Comparison of ENCODE assay signal across 1 cellular context in the genomic region with DNA sequence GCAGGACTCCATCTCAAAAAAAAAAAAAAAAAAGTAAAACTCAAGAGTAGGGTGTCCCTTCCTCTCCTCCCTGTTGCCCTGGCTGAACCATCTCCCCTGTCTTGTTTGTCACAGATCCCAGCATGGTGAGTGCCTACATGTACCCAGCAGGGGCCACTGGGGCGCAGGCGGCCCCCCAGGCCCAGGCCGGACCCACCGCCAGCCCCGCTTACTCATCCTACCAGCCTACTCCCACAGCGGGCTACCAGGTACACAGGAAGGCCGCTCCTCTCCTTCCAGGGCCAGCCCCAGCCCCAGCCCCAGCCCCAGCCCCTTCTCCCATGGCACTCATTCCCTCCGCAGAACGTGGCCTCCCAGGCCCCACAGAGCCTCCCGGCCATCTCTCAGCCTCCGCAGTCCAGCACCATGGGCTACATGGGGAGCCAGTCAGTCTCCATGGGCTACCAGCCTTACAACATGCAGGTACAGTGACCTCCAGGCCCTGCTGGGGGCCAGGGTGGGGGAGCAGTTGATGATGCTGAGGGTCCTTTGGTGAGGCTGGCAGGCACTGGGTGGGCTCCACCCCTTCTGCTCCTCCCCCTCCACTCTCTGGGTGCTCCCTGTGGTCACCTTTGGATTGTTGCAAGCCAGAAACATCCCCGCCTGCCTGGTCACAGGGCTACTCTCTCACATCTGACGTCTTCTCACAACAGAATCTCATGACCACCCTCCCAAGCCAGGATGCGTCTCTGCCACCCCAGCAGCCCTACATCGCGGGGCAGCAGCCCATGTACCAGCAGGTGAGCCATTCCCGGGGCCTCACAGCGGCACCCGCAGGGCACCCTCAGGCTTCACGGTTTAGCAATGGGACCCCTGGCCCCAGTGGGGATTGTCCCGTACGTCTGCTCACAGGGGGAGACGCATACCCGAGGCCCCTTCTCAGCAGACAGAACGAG.
TF ChIP-seq lines count a peak whose summit lies in the region.

No MANE protein-coding gene starts in this region.

TF ChIP-seq in HCT116, 20 proteins besides CTCF, POLR2A, EP300 and RAD21:
- TF ChIP-seq CEBPB (IDR thresholded peaks at IDR 0.05; ENCODE audit: low read depth) (no peak), EZH2phosphoT487 (IDR thresholded peaks at IDR 0.05; ENCODE audit: borderline replicate concordance) (no peak), SIN3A (IDR thresholded peaks at IDR 0.05; ENCODE audit: low read depth) (no peak)
- TF ChIP-seq, protein P1, sequence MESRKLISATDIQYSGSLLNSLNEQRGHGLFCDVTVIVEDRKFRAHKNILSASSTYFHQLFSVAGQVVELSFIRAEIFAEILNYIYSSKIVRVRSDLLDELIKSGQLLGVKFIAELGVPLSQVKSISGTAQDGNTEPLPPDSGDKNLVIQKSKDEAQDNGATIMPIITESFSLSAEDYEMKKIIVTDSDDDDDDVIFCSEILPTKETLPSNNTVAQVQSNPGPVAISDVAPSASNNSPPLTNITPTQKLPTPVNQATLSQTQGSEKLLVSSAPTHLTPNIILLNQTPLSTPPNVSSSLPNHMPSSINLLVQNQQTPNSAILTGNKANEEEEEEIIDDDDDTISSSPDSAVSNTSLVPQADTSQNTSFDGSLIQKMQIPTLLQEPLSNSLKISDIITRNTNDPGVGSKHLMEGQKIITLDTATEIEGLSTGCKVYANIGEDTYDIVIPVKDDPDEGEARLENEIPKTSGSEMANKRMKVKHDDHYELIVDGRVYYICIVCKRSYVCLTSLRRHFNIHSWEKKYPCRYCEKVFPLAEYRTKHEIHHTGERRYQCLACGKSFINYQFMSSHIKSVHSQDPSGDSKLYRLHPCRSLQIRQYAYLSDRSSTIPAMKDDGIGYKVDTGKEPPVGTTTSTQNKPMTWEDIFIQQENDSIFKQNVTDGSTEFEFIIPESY (IDR thresholded peaks at IDR 0.05; ENCODE audit: extremely low read depth, insufficient replicate concordance, low read length) = no peak
- TF ChIP-seq, protein P2, sequence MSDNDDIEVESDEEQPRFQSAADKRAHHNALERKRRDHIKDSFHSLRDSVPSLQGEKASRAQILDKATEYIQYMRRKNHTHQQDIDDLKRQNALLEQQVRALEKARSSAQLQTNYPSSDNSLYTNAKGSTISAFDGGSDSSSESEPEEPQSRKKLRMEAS (IDR thresholded peaks at IDR 0.05) = no peak
TF ChIP-seq in HCT116: peak in this region for 0.
